Comparison of ENCODE assay signal across 11 cellular contexts in genomic region chr17:28320215-28321061, GRCh38. TPM values are rescaled to one million over a fixed set of nuclear protein-coding genes. Genes with fewer than 3 reads are reported as not detected.
DNase-seq lines count a peak whose midpoint lies in the region; ATAC-seq and TF ChIP-seq lines count a peak whose summit lies in the region.
"Had no signal": no experiment of that assay in that cellular context is flagged by ENCODE, and none has a peak within 500 bp of the region (broad histone marks: within the 10 kb centered on the region; RNA-seq: fewer than 3 reads in every experiment).

No MANE protein-coding gene starts in this region.

- peaks cover 15% of the 10 kb centered on the region for H3K36me3 Mint-ChIP-seq in endodermal cell (ENCODE audit: low read depth)

- no peak for ATAC-seq in HG03095 (IDR thresholded peaks at IDR 0.05; ENCODE audit: unreplicated experiment)
- ATAC-seq in HG03442 (IDR thresholded peaks at IDR 0.05; ENCODE audit: unreplicated experiment), result no peak
- ATAC-seq in HG03196 (IDR thresholded peaks at IDR 0.05; ENCODE audit: unreplicated experiment), result no peak

- H3K9ac ChIP-seq in NT2/D1 (ENCODE audit: insufficient read length, low read depth) (peak overlapping the region; percentile 94), endodermal cell (ENCODE audit: extremely low read depth, low read length, poor library complexity, severe bottlenecking) (peak overlapping the region; percentile 58)

- peaks cover 15% of the 10 kb centered on the region for H3K27me3 Mint-ChIP-seq in endodermal cell (ENCODE audit: insufficient read depth)

- H3K27ac Mint-ChIP-seq in endodermal cell, result peak overlapping the region; percentile 56

- peak overlapping the region; percentile 77 for H3K4me3 ChIP-seq in GM08714 (ENCODE audit: low read length)
- H3K4me3 ChIP-seq in NT2/D1 (ENCODE audit: insufficient read length, low read depth), result peak overlapping the region; percentile 93
- peak overlapping the region; percentile 94 for H3K4me3 ChIP-seq in endodermal cell (ENCODE audit: low read length)
- peak overlapping the region; percentile 86 for H3K4me3 ChIP-seq in osteoblast (ENCODE audit: insufficient read depth, low read length)

- no peaks in the 10 kb centered on the region for H3K9me3 Mint-ChIP-seq in endodermal cell

- peaks cover 2% of the 10 kb centered on the region for H3K4me1 ChIP-seq in NT2/D1 (ENCODE audit: insufficient read depth, insufficient read length)
- H3K4me1 ChIP-seq in endodermal cell (ENCODE audit: control insufficient read depth, insufficient read depth, low read length), result peaks cover 10% of the 10 kb centered on the region
- peaks cover 23% of the 10 kb centered on the region for H3K4me1 ChIP-seq in osteoblast (ENCODE audit: insufficient read depth, low read length)

- H3K27me3 ChIP-seq in NT2/D1 (ENCODE audit: insufficient read depth, insufficient read length), result no peaks in the 10 kb centered on the region
- peaks cover 5% of the 10 kb centered on the region for H3K27me3 ChIP-seq in endodermal cell (ENCODE audit: control insufficient read depth, insufficient read depth, low read length, poor library complexity, severe bottlenecking)
- H3K27me3 ChIP-seq in osteoblast (ENCODE audit: insufficient read depth, low read length), result no peaks in the 10 kb centered on the region

- WGBS in endodermal cell (ENCODE audit: insufficient coverage in 1 of 2, insufficient read length in 1 of 2), 2 experiments, result 66 to 69% methylated on average over 5 to 8 of the region's 8 CpGs

- peaks cover 19% of the 10 kb centered on the region for H3K79me2 ChIP-seq in osteoblast (ENCODE audit: insufficient read depth, low read length)

- H3K4me1 Mint-ChIP-seq in endodermal cell, result peaks cover 58% of the 10 kb centered on the region

- no peaks in the 10 kb centered on the region for H3K9me3 ChIP-seq in NT2/D1 (ENCODE audit: insufficient read depth, low read length)
- H3K9me3 ChIP-seq in endodermal cell (ENCODE audit: control insufficient read depth, low read length), result no peaks in the 10 kb centered on the region
- no peaks in the 10 kb centered on the region for H3K9me3 ChIP-seq in osteoblast (ENCODE audit: low read depth, low read length)

- H3K4me3 Mint-ChIP-seq in endodermal cell, result peak overlapping the region; percentile 91

- H3K4me2 ChIP-seq in osteoblast (ENCODE audit: insufficient read depth, low read length), result peak overlapping the region; percentile 98

- DNase-seq in NT2/D1 (ENCODE audit: low read depth, low spot score), result no peak
- no peak for DNase-seq in endodermal cell
- no peak for DNase-seq in osteoblast (ENCODE audit: insufficient read length, low spot score, missing footprints)
- no peak for DNase-seq in NCI-H524 (lab: John Stamatoyannopoulos, UW)
- DNase-seq: hippocampal formation; NCI-H526 treated with DMSO at 0.1 percent for 48 hours; stimulated activated CD4-positive, alpha-beta T cell treated with anti-CD3 and anti-CD28 coated beads, Interleukin-4, amount 100 ng/mL, for 24 hours had no signal

- no peak overlapping the region for H3K27ac ChIP-seq in endodermal cell (ENCODE audit: low read depth, low read length)
- no peak overlapping the region for H3K27ac ChIP-seq in osteoblast (ENCODE audit: low read depth, low read length)

- no peaks in the 10 kb centered on the region for H4K20me1 ChIP-seq in osteoblast (ENCODE audit: insufficient read depth, low read length)

- H3K36me3 ChIP-seq in NT2/D1 (ENCODE audit: insufficient read depth, insufficient read length, low read length) (peaks cover 22% of the 10 kb centered on the region), endodermal cell (ENCODE audit: control insufficient read depth, insufficient read depth, low read length) (peaks cover 3% of the 10 kb centered on the region), osteoblast (ENCODE audit: insufficient read depth, low read length) (no peaks in the 10 kb centered on the region)

- H2AFZ ChIP-seq in osteoblast (ENCODE audit: low read length), result peak overlapping the region; percentile 97

- no peak for TF ChIP-seq CTCF in endodermal cell (conservative IDR thresholded peaks at IDR 0.05)
- no peak for TF ChIP-seq CTCF in osteoblast (IDR thresholded peaks at IDR 0.05; ENCODE audit: extremely low read depth, low read depth, low read length)

RNA-seq across cellular contexts. Expression of gene TMEM97, which starts 1.4 kb away (rescaled TPM):
- total RNA-seq in endodermal cell, result 10 to 100 TPM; 72.1 to 80.7 TPM
- 137 TPM for polyA plus RNA-seq in endodermal cell (2013, experiment 1 of 2)
- 133 TPM for polyA plus RNA-seq in endodermal cell (2013, experiment 2 of 2)
- total RNA-seq in osteoblast, result 20.6 TPM in 2 replicates

RNA-seq across cellular contexts. Expression of gene IFT20, which starts 14.8 kb away (rescaled TPM):
- total RNA-seq in endodermal cell (10 to 100 TPM; 28.9 to 34.3 TPM), osteoblast (59.4 and 59.8 TPM in 2 replicates)
- polyA plus RNA-seq in endodermal cell (2013, experiment 1 of 2), result 34.4 TPM
- 35.6 TPM for polyA plus RNA-seq in endodermal cell (2013, experiment 2 of 2)

RNA-seq across cellular contexts. Expression of gene TNFAIP1, which starts 15.1 kb away (rescaled TPM):
- total RNA-seq in endodermal cell (10 to 100 TPM; 29.9 to 36.1 TPM), osteoblast (31.8 and 33.3 TPM in 2 replicates)
- polyA plus RNA-seq in endodermal cell (2013, experiment 1 of 2), result 29.7 TPM
- 27.6 TPM for polyA plus RNA-seq in endodermal cell (2013, experiment 2 of 2)

RNA-seq across cellular contexts. Expression of gene POLDIP2, which starts 36.9 kb away (rescaled TPM):
- 10 to 100 TPM; 69.0 to 72.1 TPM for total RNA-seq in endodermal cell
- polyA plus RNA-seq in endodermal cell (2013, experiment 1 of 2), result 56.7 TPM
- 51.2 TPM for polyA plus RNA-seq in endodermal cell (2013, experiment 2 of 2)
- 82.9 and 84.6 TPM in 2 replicates for total RNA-seq in osteoblast

RNA-seq across cellular contexts. Expression of gene SEBOX, which starts 44.6 kb away (rescaled TPM):
- total RNA-seq in endodermal cell, result not detected
- polyA plus RNA-seq in endodermal cell (2013, experiment 1 of 2), result not detected
- polyA plus RNA-seq in endodermal cell (2013, experiment 2 of 2), result not detected
- not detected in 2 replicates for total RNA-seq in osteoblast
